In genomic region chr9:32644698-32645097, GRCh38 we compare ENCODE assay signal across 1 cellular context.
A peak's percentile ranks its signal among the peaks of the same experiment; 100 is the strongest.
TF ChIP-seq lines count a peak whose summit lies in the region.

No MANE protein-coding gene starts in this region.

TF ChIP-seq in endothelial cell of umbilical vein, 7 proteins besides CTCF, POLR2A, EP300 and RAD21:
- peak; percentile 30 for TF ChIP-seq POLR2AphosphoS5 (IDR thresholded peaks at IDR 0.05; ENCODE audit: insufficient read depth, low read depth, low read length)
- no peak for TF ChIP-seq EZH2 (IDR thresholded peaks at IDR 0.05; ENCODE audit: borderline replicate concordance, low read depth, low read length, severe bottlenecking)
- no peak for TF ChIP-seq JUN (IDR thresholded peaks at IDR 0.05; ENCODE audit: borderline replicate concordance, insufficient read depth, insufficient read length, low read depth)
- TF ChIP-seq MAX (IDR thresholded peaks at IDR 0.05; ENCODE audit: insufficient read depth, insufficient read length): no peak
